19 cellular contexts compared by ENCODE assay signal in genomic region chr17:48565024-48565558, GRCh38. TPM values are rescaled to one million over a fixed set of nuclear protein-coding genes. Genes with fewer than 3 reads are reported as not detected.
DNase-seq lines count a peak whose midpoint lies in the region; ATAC-seq and TF ChIP-seq lines count a peak whose summit lies in the region.
"Had no signal": no experiment of that assay in that cellular context is flagged by ENCODE, and none has a peak within 500 bp of the region (broad histone marks: within the 10 kb centered on the region; RNA-seq: fewer than 3 reads in every experiment).

No MANE protein-coding gene starts in this region.

- H3K9me1 ChIP-seq in IMR-90 (ENCODE audit: insufficient read depth, low read length): peaks cover 23% of the 10 kb centered on the region

- intact Hi-C loops in IMR-90 (cut with micrococcal nuclease): no loop called here

- H4K5ac ChIP-seq in IMR-90 (ENCODE audit: low read depth, low read length): peak overlapping the region; percentile 92

- peak overlapping the region; percentile 96 for H4K91ac ChIP-seq in IMR-90 (ENCODE audit: insufficient read depth, low read depth, low read length)

- peak overlapping the region; percentile 92 for H3K9ac ChIP-seq in IMR-90 (ENCODE audit: low read depth, low read length)

- no peak overlapping the region for H2AFZ ChIP-seq in IMR-90 (replicated peaks; ENCODE audit: low read length, poor library complexity)

- peak overlapping the region; percentile 94 for H2AK5ac ChIP-seq in IMR-90 (ENCODE audit: low read depth, low read length)

- no peak for ATAC-seq in IMR-90 (ENCODE audit: low read depth)
- no peak for ATAC-seq in GM18519 (IDR thresholded peaks at IDR 0.05; ENCODE audit: low FRiP score, unreplicated experiment)
- ATAC-seq in HG02588 (IDR thresholded peaks at IDR 0.05; ENCODE audit: unreplicated experiment): no peak
- no peak for ATAC-seq in GM18870 (IDR thresholded peaks at IDR 0.05; ENCODE audit: unreplicated experiment)
- ATAC-seq: activated CD4-positive, alpha-beta T cell treated with anti-CD3 and anti-CD28 coated beads for 36 hours; HCT116 had no signal

- H3K4me3 Mint-ChIP-seq in neural crest cell: no peak overlapping the region
- H3K4me3 Mint-ChIP-seq: activated CD4-positive, alpha-beta T cell treated with anti-CD3 and anti-CD28 coated beads for 36 hours had no signal

- H3K27ac ChIP-seq in IMR-90 (ENCODE audit: insufficient read depth, low read length): peak overlapping the region; percentile 93

- no peaks in the 10 kb centered on the region for H3K27me3 ChIP-seq in IMR-90 (ENCODE audit: control insufficient read depth, insufficient read depth, low read length)
- H3K27me3 ChIP-seq: colonic mucosa had no signal

- H3K9me3 ChIP-seq in IMR-90 (ENCODE audit: control insufficient read depth, insufficient read depth, low read length): no peaks in the 10 kb centered on the region
- H3K9me3 ChIP-seq: BE2C, colonic mucosa had no signal

- no peak for TF ChIP-seq POLR2A in IMR-90 (IDR thresholded peaks at IDR 0.05; ENCODE audit: low read depth, low read length)

- peak overlapping the region; percentile 84; the same call in 1 of the 2 replicates for H3K56ac ChIP-seq in IMR-90 (ENCODE audit: extremely low read depth, insufficient read depth, low read length)

- peak overlapping the region; percentile 59 for H2AK9ac ChIP-seq in IMR-90 (replicated peaks; ENCODE audit: low read depth, low read length, poor library complexity)

- peak overlapping the region; percentile 69 for H3K27ac Mint-ChIP-seq in neural crest cell (ENCODE audit: unreplicated experiment)
- H3K27ac Mint-ChIP-seq: activated CD4-positive, alpha-beta T cell treated with anti-CD3 and anti-CD28 coated beads for 36 hours had no signal

- H2BK5ac ChIP-seq in IMR-90 (ENCODE audit: low read depth, low read length, poor library complexity, severe bottlenecking): peak overlapping the region; percentile 99

- H3K4me2 ChIP-seq in IMR-90 (ENCODE audit: low read depth, low read length): peak overlapping the region; percentile 98

- no peaks in the 10 kb centered on the region for H3K9me3 Mint-ChIP-seq in neural crest cell

- CTCF ChIA-PET in AG04449 (lab: Yijun Ruan, JAX) (interaction anchor here (2.5 kb wide), 1 partner anchor 73 kb away, joined by 7 read pairs; no protein-coding TSS in a partner anchor), IMR-90 (lab: Yijun Ruan, JAX) (no interaction called here)

- H4K8ac ChIP-seq in IMR-90 (ENCODE audit: low read depth in 2 of 2, low read length in 2 of 2): peak overlapping the region; percentile 18 to 92

- H3K79me1 ChIP-seq in IMR-90 (ENCODE audit: low read depth in 1 of 2, low read length in 2 of 2): peaks cover 0 to 24% of the 10 kb centered on the region in 2 experiments; a peak in 2 of 4 replicates

- peak overlapping the region; percentile 90 for H2BK120ac ChIP-seq in IMR-90 (ENCODE audit: low read depth, low read length)

- WGBS in IMR-90 (ENCODE audit: extremely low coverage in 2 of 2, insufficient read length in 1 of 2), 2 experiments: no CpG with 5 or more reads among the region's 3 CpGs

- peaks cover 39% of the 10 kb centered on the region for H3K27me3 Mint-ChIP-seq in neural crest cell (ENCODE audit: low read depth)

- H3K14ac ChIP-seq in IMR-90 (replicated peaks; ENCODE audit: low read depth, low read length): peak overlapping the region; percentile 95

- peaks cover 39% of the 10 kb centered on the region; the same call in 1 of the 2 replicates for H3K36me3 ChIP-seq in IMR-90 (ENCODE audit: control insufficient read depth, insufficient read depth, low read length)
- H3K36me3 ChIP-seq: BE2C, colonic mucosa had no signal

- peak overlapping the region; percentile 63 for H3K18ac ChIP-seq in IMR-90 (ENCODE audit: low read depth, low read length)

- H2BK20ac ChIP-seq in IMR-90 (ENCODE audit: low read depth, low read length): peak overlapping the region; percentile 74

- H3K4me3 ChIP-seq in AG04449 (ENCODE audit: low read depth, low read length): peak overlapping the region; percentile 54
- H3K4me3 ChIP-seq in IMR-90 (ENCODE audit: insufficient read depth, low read depth, low read length): peak overlapping the region; percentile 46
- peak overlapping the region; percentile 41 for H3K4me3 ChIP-seq in epithelial cell of proximal tubule (ENCODE audit: low read depth, low read length)

- no peak for TF ChIP-seq RAD21 in IMR-90 (IDR thresholded peaks at IDR 0.05; ENCODE audit: low read length)

- H3K4me1 Mint-ChIP-seq in neural crest cell: peaks cover 30% of the 10 kb centered on the region

- H4K20me1 ChIP-seq in IMR-90 (ENCODE audit: insufficient read depth, low read length): peaks cover 34% of the 10 kb centered on the region

- H3K36me3 Mint-ChIP-seq in neural crest cell (ENCODE audit: low read depth): peaks cover 2% of the 10 kb centered on the region

- dilution Hi-C loops in IMR-90 (cut with HindIII; ENCODE audit: low sequenced_read_pairs, unreplicated experiment): no loop called here

- in situ Hi-C loops in IMR-90 (cut with MboI; ENCODE audit: low sequenced_read_pairs): no loop called here

- peak overlapping the region; percentile 71; the same call in 2 of the 3 replicates for H2BK15ac ChIP-seq in IMR-90 (ENCODE audit: low read depth, low read length)

- no peak for TF ChIP-seq CTCF in AG04449 (IDR thresholded peaks at IDR 0.05; ENCODE audit: insufficient read depth, low read length, missing control alignments)
- no peak for TF ChIP-seq CTCF in IMR-90 (conservative IDR thresholded peaks at IDR 0.05; ENCODE audit: low read depth, low read length)
- TF ChIP-seq CTCF in epithelial cell of proximal tubule (conservative IDR thresholded peaks at IDR 0.05; ENCODE audit: low read depth, low read length): no peak
- no peak for TF ChIP-seq CTCF in neural crest cell (conservative IDR thresholded peaks at IDR 0.05)

- peaks cover 67% of the 10 kb centered on the region for H3K4me1 ChIP-seq in IMR-90 (ENCODE audit: control insufficient read depth, insufficient read depth, low read length)
- H3K4me1 ChIP-seq: BE2C had no signal

- H3K23ac ChIP-seq in IMR-90 (ENCODE audit: low read depth, low read length): peak overlapping the region; percentile 99

- peak overlapping the region; percentile 99 for H3K4ac ChIP-seq in IMR-90 (ENCODE audit: low read depth, low read length)

- BruUV-seq in IMR-90 (replicated peaks; lab: Mats Ljungman, UMichigan): no TSS peak

- POLR2A ChIA-PET in AG04449 (lab: Yijun Ruan, JAX) (no interaction called here), IMR-90 (lab: Charles Lee; ENCODE audit: unreplicated experiment) (interaction anchor here (0.6 to 1.3 kb wide), 2 partner anchors 24 to 28 kb away, joined by 3 to 4 read pairs; partner anchors contain the start of gene HOXB5)

- DNase-seq in AG04449 (ENCODE audit: low read depth, low spot score): no peak
- DNase-seq in IMR-90: no peak
- DNase-seq in epithelial cell of proximal tubule (ENCODE audit: low read depth): no peak
- DNase-seq in neural crest cell (ENCODE audit: low read depth, low spot score): no peak
- DNase-seq in hepatic stellate cell (ENCODE audit: low spot score): no peak
- DNase-seq: activated CD4-positive, alpha-beta T cell treated with anti-CD3 and anti-CD28 coated beads for 36 hours; BE2C; colonic mucosa; DMS153; NCI-H2081; stimulated activated CD4-positive, alpha-beta T cell treated with anti-CD3 and anti-CD28 coated beads, Interleukin-12 subunit alpha, Interleukin-12 subunit beta, amount 100 ng/mL, for 4 hours; substantia nigra; T-helper 2 cell had no signal

TF ChIP-seq in IMR-90, 13 proteins besides CTCF, POLR2A, EP300 and RAD21 (continues in another document):
- no peak for TF ChIP-seq CHD1 (IDR thresholded peaks at IDR 0.05; ENCODE audit: low read depth, low read length)
- TF ChIP-seq MAZ (IDR thresholded peaks at IDR 0.05; ENCODE audit: borderline replicate concordance, low read depth, low read length): no peak
- TF ChIP-seq CEBPB (IDR thresholded peaks at IDR 0.05; ENCODE audit: low read depth, low read length): no peak
- no peak for TF ChIP-seq MAFK (IDR thresholded peaks at IDR 0.05; ENCODE audit: low read depth, low read length)

RNA-seq across cellular contexts. Expression of gene HOXB4, which starts 13.1 kb away (rescaled TPM):
- total RNA-seq in IMR-90 (2012; rRNA removed): 1.9 and 2.0 TPM in 2 replicates
- polyA plus RNA-seq in IMR-90 (2012; rRNA removed): 7.8 and 8.5 TPM in 2 replicates
- polyA plus RNA-seq in IMR-90 (2012; cell fraction: cytosol; rRNA removed): 2.2 and 4.1 TPM in 2 replicates
- polyA plus RNA-seq in IMR-90 (2012; cell fraction: nucleus; rRNA removed; ENCODE audit: low replicate concordance): 17.8 and 38.5 TPM in 2 replicates
- 4.3 and 5.7 TPM in 2 replicates for total RNA-seq in epithelial cell of proximal tubule
- 4.4 and 5.0 TPM in 2 replicates for total RNA-seq in neural crest cell

RNA-seq across cellular contexts. Expression of gene HOXB2, which starts 20.2 kb away (rescaled TPM):
- total RNA-seq in IMR-90 (2012; rRNA removed): 2.7 and 3.1 TPM in 2 replicates
- 29.9 and 33.8 TPM in 2 replicates for polyA plus RNA-seq in IMR-90 (2012; rRNA removed)
- 31.5 and 50.7 TPM in 2 replicates for polyA plus RNA-seq in IMR-90 (2012; cell fraction: cytosol; rRNA removed)
- polyA plus RNA-seq in IMR-90 (2012; cell fraction: nucleus; rRNA removed; ENCODE audit: low replicate concordance): 69.3 and 123 TPM in 2 replicates
- 21.1 and 43.7 TPM in 2 replicates for total RNA-seq in epithelial cell of proximal tubule
- 60.0 and 60.9 TPM in 2 replicates for total RNA-seq in neural crest cell

RNA-seq across cellular contexts. Expression of gene HOXB3, which starts 24.9 kb away (rescaled TPM):
- total RNA-seq in IMR-90 (2012; rRNA removed) (6.3 and 8.6 TPM in 2 replicates), epithelial cell of proximal tubule (22.6 and 49.9 TPM in 2 replicates), neural crest cell (21.9 and 22.8 TPM in 2 replicates)
- 59.6 and 76.4 TPM in 2 replicates for polyA plus RNA-seq in IMR-90 (2012; rRNA removed)
- 31.9 and 71.7 TPM in 2 replicates for polyA plus RNA-seq in IMR-90 (2012; cell fraction: cytosol; rRNA removed)
- polyA plus RNA-seq in IMR-90 (2012; cell fraction: nucleus; rRNA removed; ENCODE audit: low replicate concordance): 383 and 595 TPM in 2 replicates

RNA-seq across cellular contexts. Expression of gene HOXB5, which starts 28.5 kb away (rescaled TPM):
- total RNA-seq in IMR-90 (2012; rRNA removed) (0.54 and 0.56 TPM in 2 replicates), epithelial cell of proximal tubule (2.8 and 5.5 TPM in 2 replicates), neural crest cell (2.3 and 2.6 TPM in 2 replicates)
- 18.0 and 18.1 TPM in 2 replicates for polyA plus RNA-seq in IMR-90 (2012; rRNA removed)
- polyA plus RNA-seq in IMR-90 (2012; cell fraction: cytosol; rRNA removed): 19.7 and 32.7 TPM in 2 replicates
- 13.4 and 16.5 TPM in 2 replicates for polyA plus RNA-seq in IMR-90 (2012; cell fraction: nucleus; rRNA removed; ENCODE audit: low replicate concordance)
- total RNA-seq: activated CD4-positive, alpha-beta T cell treated with anti-CD3 and anti-CD28 coated beads for 36 hours had no signal

RNA-seq across cellular contexts. Expression of gene HOXB1, which starts 34.3 kb away (rescaled TPM):
- total RNA-seq in IMR-90 (2012; rRNA removed) (not detected in 2 replicates), epithelial cell of proximal tubule (not detected in 2 replicates), neural crest cell (2.7 and 3.6 TPM in 2 replicates)
- polyA plus RNA-seq in IMR-90 (2012; rRNA removed): not detected in 2 replicates
- not detected in 2 replicates for polyA plus RNA-seq in IMR-90 (2012; cell fraction: cytosol; rRNA removed)
- polyA plus RNA-seq in IMR-90 (2012; cell fraction: nucleus; rRNA removed; ENCODE audit: low replicate concordance): 0.05 TPM in 1 of 2 replicates, not detected in the other
- total RNA-seq: activated CD4-positive, alpha-beta T cell treated with anti-CD3 and anti-CD28 coated beads for 36 hours; colonic mucosa; M059J; RPMI7951 had no signal
